ENCODE assay signal across 3 cellular contexts in genomic region chr1:25784575-25785051, GRCh38.
A peak's percentile ranks its signal among the peaks of the same experiment; 100 is the strongest.
TF ChIP-seq lines count a peak whose summit lies in the region.

No MANE protein-coding gene starts in this region.

TF ChIP-seq in IMR-90, 13 proteins besides CTCF, POLR2A, EP300 and RAD21:
- no peak for TF ChIP-seq MXI1 (IDR thresholded peaks at IDR 0.05; ENCODE audit: borderline replicate concordance, low read depth, low read length)
- no peak for TF ChIP-seq RFX5 (IDR thresholded peaks at IDR 0.05; ENCODE audit: low read depth, low read length)
- no peak for TF ChIP-seq NFE2L2 (IDR thresholded peaks at IDR 0.05; ENCODE audit: low read depth, low read length)
- TF ChIP-seq CEBPB (IDR thresholded peaks at IDR 0.05; ENCODE audit: low read depth, low read length): no peak
- TF ChIP-seq MAFK (IDR thresholded peaks at IDR 0.05; ENCODE audit: low read depth, low read length): no peak
- TF ChIP-seq BHLHE40 (IDR thresholded peaks at IDR 0.05; ENCODE audit: low read depth, low read length): no peak
- no peak for TF ChIP-seq SMC3 (IDR thresholded peaks at IDR 0.05; ENCODE audit: low read depth, low read length)
- TF ChIP-seq ELK1 (IDR thresholded peaks at IDR 0.05; ENCODE audit: borderline replicate concordance, low read depth, low read length): no peak
- no peak for TF ChIP-seq MAZ (IDR thresholded peaks at IDR 0.05; ENCODE audit: borderline replicate concordance, low read depth, low read length)
- TF ChIP-seq FOS (IDR thresholded peaks at IDR 0.05; ENCODE audit: low read depth, low read length): no peak
- no peak for TF ChIP-seq USF2 (IDR thresholded peaks at IDR 0.05; ENCODE audit: low read depth, low read length)
- TF ChIP-seq RCOR1 (IDR thresholded peaks at IDR 0.05; ENCODE audit: insufficient replicate concordance, low read length): no peak
- TF ChIP-seq CHD1 (IDR thresholded peaks at IDR 0.05; ENCODE audit: low read depth, low read length): no peak

TF ChIP-seq in liver, 16 proteins besides CTCF, POLR2A, EP300 and RAD21:
- peak; percentile 91 for TF ChIP-seq NR2F2 (IDR thresholded peaks at IDR 0.05)
- TF ChIP-seq YY1 (IDR thresholded peaks at IDR 0.05): no peak
- TF ChIP-seq ZBTB33 (IDR thresholded peaks at IDR 0.05): no peak
- TF ChIP-seq TAF1 (conservative IDR thresholded peaks at IDR 0.05): no peak
- TF ChIP-seq MAX (IDR thresholded peaks at IDR 0.05): no peak
- no peak for TF ChIP-seq FOXA2 (IDR thresholded peaks at IDR 0.05)
- no peak for TF ChIP-seq JUND (IDR thresholded peaks at IDR 0.05)
- peak; percentile 45 to 47 for TF ChIP-seq RXRA (IDR thresholded peaks at IDR 0.05)
- TF ChIP-seq ATF3 (IDR thresholded peaks at IDR 0.05): no peak
- no peak for TF ChIP-seq EGR1 (IDR thresholded peaks at IDR 0.05; ENCODE audit: low read depth in 2 of 2)
- peak; percentile 20 for TF ChIP-seq SP1 (IDR thresholded peaks at IDR 0.05)

TF ChIP-seq in GM23338, 12 proteins besides CTCF, POLR2A, EP300 and RAD21:
- TF ChIP-seq NANOG (IDR thresholded peaks at IDR 0.05; ENCODE audit: borderline replicate concordance) (no peak), POLR2AphosphoS5 (IDR thresholded peaks at IDR 0.05; ENCODE audit: low read depth) (no peak)
